Comparison of ENCODE assay signal across 8 cellular contexts in genomic region chr17:42155614-42156045, GRCh38. TPM values are rescaled to one million over a fixed set of nuclear protein-coding genes. Genes with fewer than 3 reads are reported as not detected.
A peak's percentile ranks its signal among the peaks of the same experiment; 100 is the strongest.
DNase-seq lines count a peak whose midpoint lies in the region; TF ChIP-seq lines count a peak whose summit lies in the region.

No MANE protein-coding gene starts in this region.

- peaks cover 0 to 25% (median 2%) of the 10 kb centered on the region in 3 donors for H3K36me3 Mint-ChIP-seq in CD8-positive, alpha-beta memory T cell

- peaks cover 31% of the 10 kb centered on the region for H3K4me1 ChIP-seq in CD8-positive, alpha-beta memory T cell (ENCODE audit: insufficient read depth, low read length)
- H3K4me1 ChIP-seq in OCI-LY3 (ENCODE audit: low read length), result peaks cover 13% of the 10 kb centered on the region
- H3K4me1 ChIP-seq in osteoblast (ENCODE audit: insufficient read depth, low read length), result peaks cover 9% of the 10 kb centered on the region

- DNase-seq in CD8-positive, alpha-beta memory T cell, result no peak
- no peak for DNase-seq in epithelial cell of esophagus (ENCODE audit: low read depth)
- no peak for DNase-seq in osteoblast (ENCODE audit: insufficient read length, low spot score, missing footprints)
- no peak for DNase-seq in germinal center (ENCODE audit: low spot score)
- no peak for DNase-seq in HUDEP-2 (lab: John Stamatoyannopoulos, UW; ENCODE audit: unreplicated experiment in 76 of 76)
- no peak for DNase-seq in DMS 273 treated with DMSO at 0.1 percent for 48 hours (lab: John Stamatoyannopoulos, UW)
- no peak for DNase-seq in HPDE6-E6E7 (ENCODE audit: extremely low spot score)

- H3K4me1 Mint-ChIP-seq in CD8-positive, alpha-beta memory T cell, result peaks cover 33 to 46% (median 41%) of the 10 kb centered on the region in 3 donors

- H3K4me3 ChIP-seq in CD8-positive, alpha-beta memory T cell (ENCODE audit: low read length), result peak overlapping the region; percentile 49
- H3K4me3 ChIP-seq in OCI-LY3 (ENCODE audit: low read length) (peak overlapping the region; percentile 81), epithelial cell of esophagus (ENCODE audit: low read length) (peak overlapping the region; percentile 100), osteoblast (ENCODE audit: insufficient read depth, low read length) (peak overlapping the region; percentile 99)

- H4K20me1 ChIP-seq in OCI-LY3 (ENCODE audit: insufficient read depth, low read length), result peaks cover 12% of the 10 kb centered on the region
- peaks cover 23% of the 10 kb centered on the region for H4K20me1 ChIP-seq in osteoblast (ENCODE audit: insufficient read depth, low read length)

- peak overlapping the region in 4 of 8 donors; percentile 23 to 95 (median 64) for H3K27ac Mint-ChIP-seq in CD8-positive, alpha-beta memory T cell

- CTCF ChIA-PET in CD8-positive, alpha-beta memory T cell (lab: Charles Lee), result no interaction called here

- peak overlapping the region; percentile 32; the same call in 1 of the 2 replicates for H3K9ac ChIP-seq in OCI-LY3 (ENCODE audit: low read length)

- H2AFZ ChIP-seq in OCI-LY3 (ENCODE audit: low read depth, low read length), result no peak overlapping the region
- H2AFZ ChIP-seq in osteoblast (ENCODE audit: low read length), result peak overlapping the region; percentile 90

- H3K27ac ChIP-seq in CD8-positive, alpha-beta memory T cell (ENCODE audit: low read depth, low read length), result no peak overlapping the region
- no peak overlapping the region for H3K27ac ChIP-seq in OCI-LY3 (ENCODE audit: low read length)
- no peak overlapping the region for H3K27ac ChIP-seq in osteoblast (ENCODE audit: low read depth, low read length)

- H3K27me3 Mint-ChIP-seq in CD8-positive, alpha-beta memory T cell, result no peaks in the 10 kb centered on the region

- no peaks in the 10 kb centered on the region for H3K9me3 ChIP-seq in CD8-positive, alpha-beta memory T cell (ENCODE audit: low read length)
- H3K9me3 ChIP-seq in OCI-LY3 (ENCODE audit: insufficient read depth, low read length), result no peaks in the 10 kb centered on the region
- H3K9me3 ChIP-seq in osteoblast (ENCODE audit: low read depth, low read length), result no peaks in the 10 kb centered on the region

- no peaks in the 10 kb centered on the region for H3K36me3 ChIP-seq in CD8-positive, alpha-beta memory T cell (ENCODE audit: insufficient read depth, low read length)
- peaks cover 5% of the 10 kb centered on the region for H3K36me3 ChIP-seq in OCI-LY3 (replicated peaks; ENCODE audit: low read depth, low read length)
- H3K36me3 ChIP-seq in osteoblast (ENCODE audit: insufficient read depth, low read length), result peaks cover 8% of the 10 kb centered on the region

- H3K27me3 ChIP-seq in CD8-positive, alpha-beta memory T cell (ENCODE audit: insufficient read depth, low read length, poor library complexity, severe bottlenecking), result no peaks in the 10 kb centered on the region
- H3K27me3 ChIP-seq in OCI-LY3 (ENCODE audit: low read depth, low read length), result no peaks in the 10 kb centered on the region
- no peaks in the 10 kb centered on the region for H3K27me3 ChIP-seq in osteoblast (ENCODE audit: insufficient read depth, low read length)

- TF ChIP-seq CTCF in OCI-LY3 (IDR thresholded peaks at IDR 0.05; ENCODE audit: low read depth, low read length) (no peak), epithelial cell of esophagus (IDR thresholded peaks at IDR 0.05; ENCODE audit: insufficient read depth, low read depth, low read length, missing control alignments) (no peak), osteoblast (IDR thresholded peaks at IDR 0.05; ENCODE audit: extremely low read depth, low read depth, low read length) (no peak)

- no peaks in the 10 kb centered on the region for H3K9me3 Mint-ChIP-seq in CD8-positive, alpha-beta memory T cell

- peak overlapping the region; percentile 60 to 96 (median 95) for H3K4me3 Mint-ChIP-seq in CD8-positive, alpha-beta memory T cell

- H3K79me2 ChIP-seq in OCI-LY3 (ENCODE audit: low read length), result peaks cover 41% of the 10 kb centered on the region
- H3K79me2 ChIP-seq in osteoblast (ENCODE audit: insufficient read depth, low read length), result peaks cover 41% of the 10 kb centered on the region

- peak overlapping the region; percentile 65 for H3K4me2 ChIP-seq in OCI-LY3 (ENCODE audit: low read length)
- H3K4me2 ChIP-seq in osteoblast (ENCODE audit: insufficient read depth, low read length), result peak overlapping the region; percentile 74

- POLR2A ChIA-PET in CD8-positive, alpha-beta memory T cell (lab: Charles Lee), result interaction anchor here (0.7 to 1.2 kb wide), 2 partner anchors 35 to 191 kb away, joined by 5 to 10 read pairs; partner anchors contain the start of gene KAT2A

RNA-seq across cellular contexts. Expression of gene RAB5C, which starts 0.8 kb away (rescaled TPM):
- total RNA-seq in CD8-positive, alpha-beta memory T cell, result 10 to 100 TPM; 61.3 to 64.3 TPM
- polyA plus RNA-seq in CD8-positive, alpha-beta memory T cell, result 86.0 TPM
- total RNA-seq in osteoblast, result 80.0 and 90.5 TPM in 2 replicates

RNA-seq across cellular contexts. Expression of gene KCNH4, which starts 25.3 kb away (rescaled TPM):
- total RNA-seq in CD8-positive, alpha-beta memory T cell, result 1 to 10 TPM; 1.5 to 1.7 TPM
- not detected for polyA plus RNA-seq in CD8-positive, alpha-beta memory T cell
- not detected in 2 replicates for total RNA-seq in osteoblast

RNA-seq across cellular contexts. Expression of gene HCRT, which starts 29.6 kb away (rescaled TPM):
- total RNA-seq in CD8-positive, alpha-beta memory T cell, result not detected
- polyA plus RNA-seq in CD8-positive, alpha-beta memory T cell, result not detected
- total RNA-seq in osteoblast, result not detected in 2 replicates

RNA-seq across cellular contexts. Expression of gene HSPB9, which starts 33.0 kb away (rescaled TPM):
- total RNA-seq in CD8-positive, alpha-beta memory T cell, result under 1 TPM; 0.11 to 0.15 TPM
- not detected for polyA plus RNA-seq in CD8-positive, alpha-beta memory T cell
- total RNA-seq in osteoblast, result not detected in 2 replicates

RNA-seq across cellular contexts. Expression of gene KAT2A, which starts 34.5 kb away (rescaled TPM):
- 10 to 100 TPM; 52.5 to 53.3 TPM for total RNA-seq in CD8-positive, alpha-beta memory T cell
- polyA plus RNA-seq in CD8-positive, alpha-beta memory T cell, result 8.5 TPM
- 8.3 and 9.0 TPM in 2 replicates for total RNA-seq in osteoblast

Comparison
In these comparisons a context has a peak if more than half of its experiments do, and no peak if none do; other contexts are left out.
1. H3K4me3 ChIP-seq: peak in every context shown above with its lines; median percentile 100 in epithelial cell of esophagus; 99 in osteoblast; 81 in OCI-LY3; 49 in CD8-positive, alpha-beta memory T cell.